In genomic region chr20:59566631-59567524, GRCh38 we compare ENCODE assay signal across 26 cellular contexts. TPM values are rescaled to one million over a fixed set of nuclear protein-coding genes. Genes with fewer than 3 reads are reported as not detected.
DNase-seq lines count a peak whose midpoint lies in the region; ATAC-seq, FAIRE-seq and TF ChIP-seq lines count a peak whose summit lies in the region.
"Had no signal": no experiment of that assay in that cellular context is flagged by ENCODE, and none has a peak within 500 bp of the region (broad histone marks: within the 10 kb centered on the region; RNA-seq: fewer than 3 reads in every experiment).

No MANE protein-coding gene starts in this region.

- TF ChIP-seq EP300 in HepG2 (IDR thresholded peaks at IDR 0.05; ENCODE audit: low read depth in 2 of 2, low read length in 2 of 2) (no peak), HepG2 (CRISPR knock-in tag; IDR thresholded peaks at IDR 0.05; ENCODE audit: borderline replicate concordance) (no peak)

- H3K36me3 Mint-ChIP-seq in immature natural killer cell, result no peaks in the 10 kb centered on the region
- H3K36me3 Mint-ChIP-seq: CD8-positive, alpha-beta memory T cell had no signal

- no peak overlapping the region for H3K9ac ChIP-seq in HepG2 (ENCODE audit: insufficient read depth, low read depth, low read length)

- H3K79me2 ChIP-seq in HepG2 (ENCODE audit: insufficient read depth, low read length), result no peaks in the 10 kb centered on the region

- no peak overlapping the region for H2AFZ ChIP-seq in HepG2 (ENCODE audit: low read length)

- H3K27ac ChIP-seq in HepG2 (ENCODE audit: extremely low read length, insufficient read depth, low read length), result no peak overlapping the region
- H3K27ac ChIP-seq: SK-N-MC had no signal

- in situ Hi-C loops in HepG2 (cut with HindIII; ENCODE audit: extremely low pct_ligation_motif_present, low pct_unique_long_range_greater_than_20kb), result no loop called here

- FAIRE-seq in HepG2 (lab: Jason Lieb, UNC), result no peak
- FAIRE-seq: D721Med, H54, RCC 7860 had no signal

- DNase-seq in NB4 (ENCODE audit: low read depth) (peak; percentile 0), HepG2 (ENCODE audit: low spot score) (no peak), immature natural killer cell (no peak), inferior parietal cortex (ENCODE audit: extremely low spot score) (no peak)
- DNase-seq in stimulated activated CD8-positive, alpha-beta memory T cell treated with anti-CD3 and anti-CD28 coated beads, Interleukin-4, amount 100 ng/mL, for 48 hours, result peak; percentile 3
- no peak for DNase-seq in activated CD4-positive, CD25-positive, alpha-beta regulatory T cell treated with anti-CD3 and anti-CD28 coated beads, Interleukin-2, amount 50 U/mL, for 72 hours
- DNase-seq: ACHN; C1 segment of cervical spinal cord; CD8-positive, alpha-beta memory T cell; DMS79; HFFc6; IMR-90; Kasumi-1; MM.1S; NCI-H1105; NCI-H1694; NCI-H2081 treated with DMSO at 0.1 percent for 48 hours; NCI-H510A; NCI-H748 treated with DMSO at 0.1 percent for 48 hours; NK-92 treated with Interleukin-12 subunit alpha and Interleukin-12 subunit beta, amount 100 ng/mL, for 24 hours; SHP77 had no signal

- no peak for ATAC-seq in HepG2
- no peak for ATAC-seq in HG03469 (IDR thresholded peaks at IDR 0.05; ENCODE audit: unreplicated experiment)

- H3K4me1 ChIP-seq in HepG2 (ENCODE audit: insufficient read depth, low read length), result peaks cover 2% of the 10 kb centered on the region; the same call in 1 of the 2 replicates

- POLR2A ChIA-PET in HepG2 (lab: Yijun Ruan, JAX), result no interaction called here

- H3K9me3 ChIP-seq in HepG2 (ENCODE audit: low read length), result no peaks in the 10 kb centered on the region

- TF ChIP-seq POLR2A in NB4 (IDR thresholded peaks at IDR 0.05; ENCODE audit: extremely low read depth, insufficient read length), result no peak
- TF ChIP-seq POLR2A in HepG2 (IDR thresholded peaks at IDR 0.05; ENCODE audit: insufficient read depth in 1 of 2, low read depth in 2 of 2, low read length in 2 of 2), result no peak

- no peak overlapping the region for H3K27ac Mint-ChIP-seq in immature natural killer cell
- H3K27ac Mint-ChIP-seq: HFFc6 had no signal

- H3K4me1 Mint-ChIP-seq in immature natural killer cell, result peaks cover 0 to 2% of the 10 kb centered on the region in 2 donors

- 25% methylated on average over 14 of the region's 23 CpGs for WGBS in HepG2 (ENCODE audit: low lambda C conversion rate)

- no peak overlapping the region for H3K4me2 ChIP-seq in HepG2 (ENCODE audit: low read depth, low read length)

- H3K27me3 ChIP-seq in HepG2 (ENCODE audit: control insufficient read depth in 1 of 2, insufficient read depth in 2 of 2, low read length in 2 of 2), result peaks cover 4 to 25% of the 10 kb centered on the region in 2 experiments; a peak in 2 of 5 replicates

- H3K9me3 Mint-ChIP-seq in immature natural killer cell, result no peaks in the 10 kb centered on the region
- H3K9me3 Mint-ChIP-seq: HFFc6 had no signal

- no peaks in the 10 kb centered on the region for H3K36me3 ChIP-seq in HepG2 (replicated peaks in 1 of 2; ENCODE audit: control insufficient read depth in 1 of 2, insufficient read depth in 2 of 2, low read length in 2 of 2)

- intact Hi-C loops in HepG2 (cut with micrococcal nuclease; ENCODE audit: unreplicated experiment), result no loop called here

- H3K4me3 ChIP-seq in NB4 (ENCODE audit: low read depth, low read length), result no peak overlapping the region
- H3K4me3 ChIP-seq in HepG2 (replicated peaks in 1 of 3; ENCODE audit: insufficient read depth in 1 of 3, low read depth in 2 of 3, low read length in 3 of 3), result no peak overlapping the region
- H3K4me3 ChIP-seq: SK-N-MC had no signal

- peaks cover 5% of the 10 kb centered on the region; the same call in 1 of the 2 replicates for H4K20me1 ChIP-seq in HepG2 (ENCODE audit: insufficient read depth, low read length)

- CTCF ChIA-PET in HepG2 (lab: Yijun Ruan, JAX; ENCODE audit: low intra/inter-chr PET ratio, low total read pairs), result no interaction called here

- no peak for TF ChIP-seq RAD21 in HepG2 (CRISPR knock-in tag; IDR thresholded peaks at IDR 0.05)

- H3K27me3 Mint-ChIP-seq in immature natural killer cell (ENCODE audit: low read depth in 3 of 3), result peaks cover 0 to 4% (median 2%) of the 10 kb centered on the region in 3 donors

- H3K4me3 Mint-ChIP-seq in immature natural killer cell, result no peak overlapping the region
- H3K4me3 Mint-ChIP-seq: CD8-positive, alpha-beta memory T cell; HFFc6 had no signal

- BruUV-seq in HepG2 (replicated peaks; lab: Mats Ljungman, UMichigan), result no TSS peak

- no peak for TF ChIP-seq CTCF in NB4 (IDR thresholded peaks at IDR 0.05; ENCODE audit: low read depth, low read length)
- no peak for TF ChIP-seq CTCF in HepG2 (CRISPR knock-in tag; IDR thresholded peaks at IDR 0.05)

TF ChIP-seq in HepG2, 621 proteins besides CTCF, POLR2A, EP300 and RAD21 (continues in another document):
- TF ChIP-seq ZNF205 (CRISPR knock-in tag; IDR thresholded peaks at IDR 0.05) (no peak), HNRNPH1 (optimal IDR thresholded peaks at IDR 0.05; ENCODE audit: low read depth, low read length) (no peak), ZKSCAN8 (CRISPR knock-in tag; IDR thresholded peaks at IDR 0.05; ENCODE audit: borderline replicate concordance) (no peak), SUZ12 (IDR thresholded peaks at IDR 0.05; ENCODE audit: low read depth, low read length) (no peak)
- TF ChIP-seq, protein P1, sequence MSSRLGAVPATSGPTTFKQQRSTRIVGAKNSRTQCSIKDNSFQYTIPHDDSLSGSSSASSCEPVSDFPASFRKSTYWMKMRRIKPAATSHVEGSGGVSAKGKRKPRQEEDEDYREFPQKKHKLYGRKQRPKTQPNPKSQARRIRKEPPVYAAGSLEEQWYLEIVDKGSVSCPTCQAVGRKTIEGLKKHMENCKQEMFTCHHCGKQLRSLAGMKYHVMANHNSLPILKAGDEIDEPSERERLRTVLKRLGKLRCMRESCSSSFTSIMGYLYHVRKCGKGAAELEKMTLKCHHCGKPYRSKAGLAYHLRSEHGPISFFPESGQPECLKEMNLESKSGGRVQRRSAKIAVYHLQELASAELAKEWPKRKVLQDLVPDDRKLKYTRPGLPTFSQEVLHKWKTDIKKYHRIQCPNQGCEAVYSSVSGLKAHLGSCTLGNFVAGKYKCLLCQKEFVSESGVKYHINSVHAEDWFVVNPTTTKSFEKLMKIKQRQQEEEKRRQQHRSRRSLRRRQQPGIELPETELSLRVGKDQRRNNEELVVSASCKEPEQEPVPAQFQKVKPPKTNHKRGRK (CRISPR knock-in tag; IDR thresholded peaks at IDR 0.05), result no peak
- TF ChIP-seq, protein P2, sequence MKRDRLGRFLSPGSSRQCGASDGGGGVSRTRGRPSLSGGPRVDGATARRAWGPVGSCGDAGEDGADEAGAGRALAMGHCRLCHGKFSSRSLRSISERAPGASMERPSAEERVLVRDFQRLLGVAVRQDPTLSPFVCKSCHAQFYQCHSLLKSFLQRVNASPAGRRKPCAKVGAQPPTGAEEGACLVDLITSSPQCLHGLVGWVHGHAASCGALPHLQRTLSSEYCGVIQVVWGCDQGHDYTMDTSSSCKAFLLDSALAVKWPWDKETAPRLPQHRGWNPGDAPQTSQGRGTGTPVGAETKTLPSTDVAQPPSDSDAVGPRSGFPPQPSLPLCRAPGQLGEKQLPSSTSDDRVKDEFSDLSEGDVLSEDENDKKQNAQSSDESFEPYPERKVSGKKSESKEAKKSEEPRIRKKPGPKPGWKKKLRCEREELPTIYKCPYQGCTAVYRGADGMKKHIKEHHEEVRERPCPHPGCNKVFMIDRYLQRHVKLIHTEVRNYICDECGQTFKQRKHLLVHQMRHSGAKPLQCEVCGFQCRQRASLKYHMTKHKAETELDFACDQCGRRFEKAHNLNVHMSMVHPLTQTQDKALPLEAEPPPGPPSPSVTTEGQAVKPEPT (CRISPR knock-in tag; IDR thresholded peaks at IDR 0.05; ENCODE audit: low read depth), result no peak

RNA-seq across cellular contexts. Expression of gene PHACTR3, which starts 37.5 kb away (rescaled TPM):
- total RNA-seq in HepG2 (2016; rRNA removed; fragmentation: Illumina TruSeq; extraction: Trizol), result not detected in 2 replicates
- total RNA-seq in HepG2 (2016; cell fraction: cytosol; rRNA removed; fragmentation: Illumina TruSeq; extraction: Trizol; ENCODE audit: low read depth), result not detected in 2 replicates
- total RNA-seq in HepG2 (2016; cell fraction: insoluble cytoplasmic fraction; rRNA removed; fragmentation: Illumina TruSeq; extraction: Trizol), result not detected in 2 replicates
- total RNA-seq in HepG2 (2016; cell fraction: membrane; rRNA removed; fragmentation: Illumina TruSeq; extraction: Trizol), result not detected in 2 replicates
- not detected in 2 replicates for total RNA-seq in HepG2 (2016; cell fraction: nucleus; rRNA removed; fragmentation: Illumina TruSeq; extraction: Trizol)
- polyA plus RNA-seq in HepG2 (2011; rRNA removed) (not detected in 2 replicates), immature natural killer cell (not detected)
- not detected in 2 replicates for polyA plus RNA-seq in HepG2 (2011; cell fraction: cytosol; rRNA removed)
- polyA plus RNA-seq in HepG2 (2011; cell fraction: nucleus; rRNA removed), result not detected in 2 replicates
- not detected in 2 replicates for polyA plus RNA-seq in HepG2 (2012)
- not detected in 2 replicates for polyA plus RNA-seq in HepG2 (2016; cell fraction: cytosol; fragmentation: Illumina TruSeq; extraction: Trizol; ENCODE audit: low read depth)
- polyA plus RNA-seq in HepG2 (2016; cell fraction: insoluble cytoplasmic fraction; fragmentation: Illumina TruSeq; extraction: Trizol; ENCODE audit: low read depth), result not detected in 2 replicates
- not detected in 2 replicates for polyA plus RNA-seq in HepG2 (2016; cell fraction: membrane; fragmentation: Illumina TruSeq; extraction: Trizol; ENCODE audit: low read depth)
- polyA plus RNA-seq in HepG2 (2016; cell fraction: nucleus; fragmentation: Illumina TruSeq; extraction: Trizol; ENCODE audit: insufficient read depth, low read depth), result not detected in 2 replicates
- polyA minus RNA-seq in HepG2 (2011; rRNA and poly(A)+ RNA removed; ENCODE audit: low replicate concordance), result not detected in 2 replicates
- not detected in 2 replicates for polyA minus RNA-seq in HepG2 (2011; cell fraction: cytosol; rRNA and poly(A)+ RNA removed)
- not detected in 2 replicates for polyA minus RNA-seq in HepG2 (2011; cell fraction: nucleus; rRNA and poly(A)+ RNA removed)
- total RNA-seq: CD8-positive, alpha-beta memory T cell; HFFc6; IMR-90 had no signal
- polyA plus RNA-seq: CD8-positive, alpha-beta memory T cell; IMR-90 had no signal

Comparison
In these comparisons a context has a peak if more than half of its experiments do, and no peak if none do; other contexts are left out.
1. DNase-seq: peak in NB4 (single experiment) and stimulated activated CD8-positive, alpha-beta memory T cell treated with anti-CD3 and anti-CD28 coated beads, Interleukin-4, amount 100 ng/mL, for 48 hours (single experiment); none in HepG2 (single experiment), activated CD4-positive, CD25-positive, alpha-beta regulatory T cell treated with anti-CD3 and anti-CD28 coated beads, Interleukin-2, amount 50 U/mL, for 72 hours (single experiment), immature natural killer cell (0 of 3) and inferior parietal cortex (single experiment).